2 cellular contexts compared by ENCODE assay signal in genomic region chr1:1494311-1494710, GRCh38. TPM values are rescaled to one million over a fixed set of nuclear protein-coding genes. Genes with fewer than 3 reads are reported as not detected.
"Had no signal": no experiment of that assay in that cellular context is flagged by ENCODE, and none has a peak within 500 bp of the region (broad histone marks: within the 10 kb centered on the region; RNA-seq: fewer than 3 reads in every experiment).

No MANE protein-coding gene starts in this region.

RNA-seq across cellular contexts. Expression of gene ATAD3C, which starts 44.8 kb away (rescaled TPM):
- total RNA-seq: GM23248, H4 had no signal

RNA-seq across cellular contexts. Expression of gene TMEM240, which starts 46.1 kb away (rescaled TPM):
- total RNA-seq: H4 had no signal
